Comparison of ENCODE assay signal across 15 cellular contexts in the genomic region with DNA sequence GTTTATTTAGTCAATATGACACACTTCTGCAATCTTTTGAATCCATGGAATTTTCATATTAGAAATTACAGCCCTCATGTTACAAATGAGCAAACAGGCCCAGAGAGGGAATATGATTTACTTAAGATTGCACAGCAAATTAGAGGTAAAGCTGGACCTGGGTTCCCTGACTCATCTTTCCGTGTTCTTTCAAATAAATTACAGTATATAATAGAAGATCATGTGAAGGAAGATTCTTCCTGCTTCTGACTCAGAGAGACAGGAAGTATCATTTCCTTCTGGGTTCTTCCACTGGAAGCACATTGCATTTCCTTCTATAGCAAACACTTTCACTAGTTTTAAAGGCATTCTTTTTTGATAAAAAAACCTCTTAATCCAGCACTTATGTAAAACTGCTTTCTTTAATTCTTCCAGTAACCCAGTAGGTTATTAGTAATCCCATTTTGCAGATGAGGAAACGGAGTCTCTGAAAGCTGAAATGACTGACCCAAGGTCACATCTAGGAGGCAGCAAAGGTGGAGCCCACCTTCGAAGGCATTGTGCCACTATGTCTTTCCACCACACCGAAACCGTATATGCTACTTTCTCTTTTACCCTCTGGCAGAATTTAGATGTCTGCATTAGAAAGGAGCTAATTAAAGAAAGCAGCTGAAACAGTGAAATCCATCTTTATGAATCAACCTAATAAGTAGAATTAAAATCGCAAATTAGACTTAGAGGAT.
DNase-seq lines count a peak whose midpoint lies in the region; ATAC-seq and TF ChIP-seq lines count a peak whose summit lies in the region.
"Had no signal": no experiment of that assay in that cellular context is flagged by ENCODE, and none has a peak within 500 bp of the region (broad histone marks: within the 10 kb centered on the region; RNA-seq: fewer than 3 reads in every experiment).

No MANE protein-coding gene starts in this region.

- no peak for ATAC-seq in GM21723 (IDR thresholded peaks at IDR 0.05; ENCODE audit: unreplicated experiment)
- ATAC-seq: right cardiac atrium, T-cell had no signal

- no peak overlapping the region for H3K4me3 ChIP-seq in breast epithelium
- peak overlapping the region; percentile 41 for H3K4me3 ChIP-seq in adipocyte (ENCODE audit: low read length)
- no peak overlapping the region for H3K4me3 ChIP-seq in foreskin fibroblast (ENCODE audit: low read depth in 1 of 2, low read length in 2 of 2)
- no peak overlapping the region for H3K4me3 ChIP-seq in transverse colon
- H3K4me3 ChIP-seq: thyroid gland had no signal

- H3K27ac Mint-ChIP-seq in MCF 10A (ENCODE audit: low read depth, unreplicated experiment) = peak overlapping the region; percentile 99
- H3K27ac Mint-ChIP-seq: T-cell had no signal

- intact Hi-C loops in MCF 10A (cut with micrococcal nuclease) = loop anchor here (1.0 to 5.0 kb wide), 3 partner anchors 209 to 509 kb away; no protein-coding TSS in a partner anchor
- intact Hi-C loops in breast epithelium (cut with DNase I; ENCODE audit: low total_unique reads) = no loop called here
- intact Hi-C loops in transverse colon (cut with DNase I; ENCODE audit: low total_unique reads) = loop anchor here (10.0 kb wide), 1 partner anchor 561 kb away; no protein-coding TSS in a partner anchor

- no peak for TF ChIP-seq CTCF in MCF 10A (IDR thresholded peaks at IDR 0.05; ENCODE audit: unreplicated experiment)
- TF ChIP-seq CTCF in breast epithelium (IDR thresholded peaks at IDR 0.05) = no peak
- no peak for TF ChIP-seq CTCF in foreskin fibroblast (IDR thresholded peaks at IDR 0.05; ENCODE audit: low read depth, low read length)
- no peak for TF ChIP-seq CTCF in transverse colon (IDR thresholded peaks at IDR 0.05)

- CTCF ChIA-PET in MCF 10A (lab: Yijun Ruan, JAX) = interaction anchor here (0.6 to 1.7 kb wide), 6 partner anchors 11 to 511 kb away, joined by 3 to 6 read pairs (median 4); no protein-coding TSS in a partner anchor

- POLR2A ChIA-PET in MCF 10A (lab: Yijun Ruan, JAX) = interaction anchor here (0.6 to 5.3 kb wide), 18 partner anchors 11 to 615 kb away, joined by 3 to 30 read pairs (median 5); a partner anchor contains a TSS

- H3K4me1 Mint-ChIP-seq in MCF 10A (ENCODE audit: insufficient read depth, unreplicated experiment) = peaks cover 57% of the 10 kb centered on the region
- H3K4me1 Mint-ChIP-seq: T-cell had no signal

- H3K9me3 Mint-ChIP-seq in MCF 10A (ENCODE audit: unreplicated experiment) = no peaks in the 10 kb centered on the region

- no peak overlapping the region for H3K4me3 Mint-ChIP-seq in MCF 10A (ENCODE audit: unreplicated experiment)
- H3K4me3 Mint-ChIP-seq: T-cell had no signal

- peaks cover 10% of the 10 kb centered on the region for H3K36me3 Mint-ChIP-seq in MCF 10A (ENCODE audit: insufficient read depth, unreplicated experiment)
- H3K36me3 Mint-ChIP-seq: T-cell had no signal

- no peaks in the 10 kb centered on the region for H3K9me3 ChIP-seq in breast epithelium
- H3K9me3 ChIP-seq in adipocyte (ENCODE audit: control insufficient read depth, low read length) = no peaks in the 10 kb centered on the region
- H3K9me3 ChIP-seq in transverse colon = no peaks in the 10 kb centered on the region
- H3K9me3 ChIP-seq: thyroid gland had no signal

- H3K27me3 Mint-ChIP-seq in MCF 10A (ENCODE audit: insufficient read depth, unreplicated experiment) = no peaks in the 10 kb centered on the region
- H3K27me3 Mint-ChIP-seq: T-cell had no signal

- H3K27ac ChIP-seq in breast epithelium = no peak overlapping the region
- H3K27ac ChIP-seq in transverse colon = peak overlapping the region; percentile 48 to 74 (median 70)
- H3K27ac ChIP-seq: thyroid gland had no signal

- BruUV-seq in MCF 10A (replicated peaks; lab: Mats Ljungman, UMichigan) = TSS peak; percentile 83

- 54 to 67% methylated on average over 6 of the region's 6 CpGs for WGBS in transverse colon (ENCODE audit: low coverage in 1 of 2), 2 donors

- no peak for TF ChIP-seq POLR2A in breast epithelium (IDR thresholded peaks at IDR 0.05)
- no peak for TF ChIP-seq POLR2A in transverse colon (IDR thresholded peaks at IDR 0.05)

- no peaks in the 10 kb centered on the region for H3K36me3 ChIP-seq in breast epithelium
- H3K36me3 ChIP-seq in adipocyte (ENCODE audit: control insufficient read depth, insufficient read depth, low read length, severe bottlenecking) = no peaks in the 10 kb centered on the region
- H3K36me3 ChIP-seq in transverse colon = no peaks in the 10 kb centered on the region
- H3K36me3 ChIP-seq: thyroid gland had no signal

- H3K4me1 ChIP-seq in breast epithelium (peaks cover 0 to 4% of the 10 kb centered on the region in 2 donors), adipocyte (ENCODE audit: control insufficient read depth, insufficient read depth, low read length) (peaks cover 46% of the 10 kb centered on the region), transverse colon (peaks cover 5 to 62% (median 36%) of the 10 kb centered on the region in 4 donors)
- H3K4me1 ChIP-seq: thyroid gland had no signal

- H3K9ac ChIP-seq in adipocyte (ENCODE audit: low read length) = peak overlapping the region; percentile 61

- TF ChIP-seq EP300 in transverse colon (IDR thresholded peaks at IDR 0.05; ENCODE audit: low read depth) = no peak

- in situ Hi-C loops in transverse colon (cut with MboI; ENCODE audit: low pct_ligation_motif_present in 1 of 4, low pct_unique_long_range_greater_than_20kb in 1 of 4, low sequenced_read_pairs in 3 of 4) = loop anchor here in 1 of 4 donors (25.0 kb wide), 1 partner anchor 106 kb away; no protein-coding TSS in a partner anchor

- no peaks in the 10 kb centered on the region for H3K27me3 ChIP-seq in breast epithelium
- H3K27me3 ChIP-seq in adipocyte (replicated peaks; ENCODE audit: control insufficient read depth, insufficient read depth, low read length) = no peaks in the 10 kb centered on the region
- no peaks in the 10 kb centered on the region for H3K27me3 ChIP-seq in transverse colon
- H3K27me3 ChIP-seq: thyroid gland had no signal

- DNase-seq in MCF 10A (ENCODE audit: unreplicated experiment) = peak; percentile 75
- no peak for DNase-seq in breast epithelium (ENCODE audit: low spot score in 2 of 2)
- peak; percentile 18 for DNase-seq in adipocyte (ENCODE audit: low read depth)
- peak; percentile 68 to 82 for DNase-seq in foreskin fibroblast
- no peak for DNase-seq in transverse colon
- no peak for DNase-seq in cerebellar cortex (ENCODE audit: low spot score)
- no peak for DNase-seq in DMS 273 (lab: John Stamatoyannopoulos, UW; ENCODE audit: unreplicated experiment)
- DNase-seq: activated naive CD4-positive, alpha-beta T cell treated with Interleukin-2 at 50 U/mL for 16 hours; cortex of kidney; hippocampal formation; NCI-H774; right cardiac atrium; T-cell; thyroid gland had no signal

Comparison
In these comparisons a context has a peak if more than half of its experiments do, and no peak if none do; other contexts are left out.
1. DNase-seq: peak in MCF 10A (single experiment), adipocyte (single experiment) and foreskin fibroblast (2 of 2); none in breast epithelium (0 of 2), transverse colon (single experiment), cerebellar cortex (single experiment) and DMS 273 (single experiment).
2. H3K27ac ChIP-seq: peak in transverse colon (4 of 4); none in breast epithelium (0 of 2).